ENCODE assay signal across 27 cellular contexts in genomic region chr5:133864711-133865110, GRCh38.
"Had no signal": no experiment of that assay in that cellular context is flagged by ENCODE, and none has a peak within 500 bp of the region (broad histone marks: within the 10 kb centered on the region; RNA-seq: fewer than 3 reads in every experiment).

No MANE protein-coding gene starts in this region.

- H3K79me2 ChIP-seq: parathyroid adenoma had no signal

- H2AFZ ChIP-seq: parathyroid adenoma had no signal

- H3K9me3 ChIP-seq: esophagus squamous epithelium, heart right ventricle, left lung, neutrophil, prostate gland, right atrium auricular region, transverse colon, vagina had no signal

- DNase-seq: cortex of kidney; effector memory CD8-positive, alpha-beta T cell; erythroblast; esophagus squamous epithelium; foreskin melanocyte; glutamatergic neuron; heart right ventricle; hippocampal formation; left cardiac atrium; left lung; mammary epithelial cell; mesendoderm; midbrain; natural killer cell; small intestine; stimulated activated CD4-positive, alpha-beta T cell treated with anti-CD3 and anti-CD28 coated beads, Interleukin-12 subunit alpha, Interleukin-12 subunit beta, amount 100 ng/mL, for 4 hours; stimulated activated CD4-positive, alpha-beta T cell treated with anti-CD3 and anti-CD28 coated beads, Interleukin-1b, Interleukin-23, amount 100 ng/mL, for 48 hours; stimulated activated CD4-positive, alpha-beta T cell treated with anti-CD3 and anti-CD28 coated beads, Interleukin-4, amount 100 ng/mL, for 1 hour; stimulated activated CD8-positive, alpha-beta memory T cell treated with anti-CD3 and anti-CD28 coated beads, Interleukin-4, amount 100 ng/mL, for 48 hours; stimulated activated naive CD8-positive, alpha-beta T cell treated with anti-CD3 and anti-CD28 coated beads, Interleukin-15, Interleukin-2, amounts not matched to agents 100 U/mL and 50 U/mL, for 24 hours; transverse colon had no signal

- H3K36me3 ChIP-seq: esophagus squamous epithelium, heart right ventricle, left lung, neutrophil, prostate gland, right atrium auricular region, transverse colon, vagina had no signal

- H3K9me3 Mint-ChIP-seq: effector memory CD8-positive, alpha-beta T cell; natural killer cell; neural crest cell had no signal

- H3K27ac Mint-ChIP-seq: effector memory CD8-positive, alpha-beta T cell; natural killer cell had no signal

- H3K27ac ChIP-seq: esophagus squamous epithelium, heart right ventricle, left lung, neutrophil, parathyroid adenoma, prostate gland, right atrium auricular region, transverse colon, vagina had no signal

- H3K36me3 Mint-ChIP-seq: natural killer cell had no signal

- H3K4me3 Mint-ChIP-seq: effector memory CD8-positive, alpha-beta T cell; natural killer cell; neural crest cell had no signal

- H3K9ac ChIP-seq: parathyroid adenoma had no signal

- H3K4me1 ChIP-seq: left lung, parathyroid adenoma, prostate gland, right atrium auricular region, transverse colon, vagina had no signal

- H3K4me3 ChIP-seq: esophagus squamous epithelium, heart right ventricle, left lung, prostate gland, right atrium auricular region, transverse colon, vagina had no signal

- H3K27me3 ChIP-seq: esophagus squamous epithelium, left lung, right atrium auricular region, transverse colon, vagina had no signal
